In the genomic region with DNA sequence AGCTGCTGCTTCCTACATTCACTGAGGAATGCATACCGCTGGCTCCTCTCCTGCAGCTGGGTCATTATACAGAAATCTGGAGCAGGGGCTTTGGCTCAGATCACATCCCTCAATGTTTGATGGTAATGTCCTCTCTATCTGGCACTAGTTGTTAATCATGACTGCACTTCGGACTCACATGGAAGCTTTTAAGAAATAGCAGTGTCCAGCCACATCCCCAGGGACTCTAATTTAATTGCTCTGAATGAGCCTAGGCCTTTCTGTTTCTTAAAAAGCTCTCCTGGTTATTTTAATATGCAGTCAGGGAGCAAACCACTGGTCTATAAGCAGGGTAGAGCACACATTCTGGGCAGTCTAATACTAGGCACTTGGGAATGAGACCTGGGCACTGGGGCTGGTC, we compare ENCODE assay signal across 1 cellular context.
TF ChIP-seq lines count a peak whose summit lies in the region.

No MANE protein-coding gene starts in this region.

TF ChIP-seq in SK-N-SH, 30 proteins besides CTCF, POLR2A, EP300 and RAD21 (continued from another document):
- TF ChIP-seq, protein P1, sequence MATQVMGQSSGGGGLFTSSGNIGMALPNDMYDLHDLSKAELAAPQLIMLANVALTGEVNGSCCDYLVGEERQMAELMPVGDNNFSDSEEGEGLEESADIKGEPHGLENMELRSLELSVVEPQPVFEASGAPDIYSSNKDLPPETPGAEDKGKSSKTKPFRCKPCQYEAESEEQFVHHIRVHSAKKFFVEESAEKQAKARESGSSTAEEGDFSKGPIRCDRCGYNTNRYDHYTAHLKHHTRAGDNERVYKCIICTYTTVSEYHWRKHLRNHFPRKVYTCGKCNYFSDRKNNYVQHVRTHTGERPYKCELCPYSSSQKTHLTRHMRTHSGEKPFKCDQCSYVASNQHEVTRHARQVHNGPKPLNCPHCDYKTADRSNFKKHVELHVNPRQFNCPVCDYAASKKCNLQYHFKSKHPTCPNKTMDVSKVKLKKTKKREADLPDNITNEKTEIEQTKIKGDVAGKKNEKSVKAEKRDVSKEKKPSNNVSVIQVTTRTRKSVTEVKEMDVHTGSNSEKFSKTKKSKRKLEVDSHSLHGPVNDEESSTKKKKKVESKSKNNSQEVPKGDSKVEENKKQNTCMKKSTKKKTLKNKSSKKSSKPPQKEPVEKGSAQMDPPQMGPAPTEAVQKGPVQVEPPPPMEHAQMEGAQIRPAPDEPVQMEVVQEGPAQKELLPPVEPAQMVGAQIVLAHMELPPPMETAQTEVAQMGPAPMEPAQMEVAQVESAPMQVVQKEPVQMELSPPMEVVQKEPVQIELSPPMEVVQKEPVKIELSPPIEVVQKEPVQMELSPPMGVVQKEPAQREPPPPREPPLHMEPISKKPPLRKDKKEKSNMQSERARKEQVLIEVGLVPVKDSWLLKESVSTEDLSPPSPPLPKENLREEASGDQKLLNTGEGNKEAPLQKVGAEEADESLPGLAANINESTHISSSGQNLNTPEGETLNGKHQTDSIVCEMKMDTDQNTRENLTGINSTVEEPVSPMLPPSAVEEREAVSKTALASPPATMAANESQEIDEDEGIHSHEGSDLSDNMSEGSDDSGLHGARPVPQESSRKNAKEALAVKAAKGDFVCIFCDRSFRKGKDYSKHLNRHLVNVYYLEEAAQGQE (IDR thresholded peaks at IDR 0.05; ENCODE audit: low read depth, low read length): no peak
- TF ChIP-seq MXI1 (IDR thresholded peaks at IDR 0.05; ENCODE audit: low read depth, low read length) (no peak), FOXM1 (IDR thresholded peaks at IDR 0.05; ENCODE audit: low read depth) (no peak)
